Comparison of ENCODE assay signal across 1 cellular context in the genomic region with DNA sequence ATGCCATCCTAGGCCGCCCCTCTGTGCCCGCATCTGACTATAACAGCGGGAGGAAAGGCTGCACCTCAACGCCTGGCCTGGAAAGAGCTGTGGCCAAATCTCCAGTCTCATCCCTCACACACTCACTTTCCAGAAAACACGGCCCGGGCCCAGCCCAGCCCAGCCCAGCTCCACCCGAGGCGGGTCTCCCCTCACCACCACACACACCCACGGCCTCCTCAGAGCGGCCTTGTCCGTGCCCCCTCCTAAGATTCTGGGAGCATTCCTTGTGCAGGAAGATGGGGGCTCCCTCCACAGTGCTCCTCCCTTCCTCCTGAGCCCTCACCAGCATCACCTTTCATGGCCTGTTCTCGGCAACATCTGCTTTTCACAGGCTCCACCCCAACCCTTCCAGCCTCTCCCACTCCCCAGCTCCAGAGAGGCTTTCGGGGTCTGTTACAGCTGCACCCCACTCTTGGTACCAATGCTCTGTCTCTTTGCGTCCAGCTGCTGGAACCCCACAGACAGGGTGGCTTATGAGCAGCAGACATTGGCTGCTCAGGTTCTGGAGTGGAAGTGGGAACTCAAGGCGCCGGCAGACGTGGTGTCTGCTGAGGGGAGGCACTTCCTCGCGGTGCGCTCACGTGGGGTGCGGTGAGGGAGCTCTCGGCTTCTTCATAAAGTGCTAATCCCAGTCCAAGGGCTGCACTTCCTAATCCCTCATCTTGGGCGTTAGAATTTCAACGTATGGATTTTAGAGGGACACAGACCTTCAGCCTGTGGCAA.
TF ChIP-seq lines count a peak whose summit lies in the region.

No MANE protein-coding gene starts in this region.

TF ChIP-seq in K562, 482 proteins besides CTCF, POLR2A, EP300 and RAD21 (continued from another document and continues in another):
- TF ChIP-seq, protein P1, sequence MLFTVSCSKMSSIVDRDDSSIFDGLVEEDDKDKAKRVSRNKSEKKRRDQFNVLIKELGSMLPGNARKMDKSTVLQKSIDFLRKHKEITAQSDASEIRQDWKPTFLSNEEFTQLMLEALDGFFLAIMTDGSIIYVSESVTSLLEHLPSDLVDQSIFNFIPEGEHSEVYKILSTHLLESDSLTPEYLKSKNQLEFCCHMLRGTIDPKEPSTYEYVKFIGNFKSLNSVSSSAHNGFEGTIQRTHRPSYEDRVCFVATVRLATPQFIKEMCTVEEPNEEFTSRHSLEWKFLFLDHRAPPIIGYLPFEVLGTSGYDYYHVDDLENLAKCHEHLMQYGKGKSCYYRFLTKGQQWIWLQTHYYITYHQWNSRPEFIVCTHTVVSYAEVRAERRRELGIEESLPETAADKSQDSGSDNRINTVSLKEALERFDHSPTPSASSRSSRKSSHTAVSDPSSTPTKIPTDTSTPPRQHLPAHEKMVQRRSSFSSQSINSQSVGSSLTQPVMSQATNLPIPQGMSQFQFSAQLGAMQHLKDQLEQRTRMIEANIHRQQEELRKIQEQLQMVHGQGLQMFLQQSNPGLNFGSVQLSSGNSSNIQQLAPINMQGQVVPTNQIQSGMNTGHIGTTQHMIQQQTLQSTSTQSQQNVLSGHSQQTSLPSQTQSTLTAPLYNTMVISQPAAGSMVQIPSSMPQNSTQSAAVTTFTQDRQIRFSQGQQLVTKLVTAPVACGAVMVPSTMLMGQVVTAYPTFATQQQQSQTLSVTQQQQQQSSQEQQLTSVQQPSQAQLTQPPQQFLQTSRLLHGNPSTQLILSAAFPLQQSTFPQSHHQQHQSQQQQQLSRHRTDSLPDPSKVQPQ (CRISPR knock-in tag; IDR thresholded peaks at IDR 0.05; ENCODE audit: borderline replicate concordance), result no peak
- TF ChIP-seq PREB (CRISPR knock-in tag; IDR thresholded peaks at IDR 0.05), result 0 out of 2 replicates have a peak, but pooled peaks have one; percentile 73
- TF ChIP-seq ATF3 (IDR thresholded peaks at IDR 0.05), result no peak
- TF ChIP-seq ATF3 (CRISPR knock-in tag; conservative IDR thresholded peaks at IDR 0.05), result no peak
- 0 out of 2 replicates have a peak, but pooled peaks have one; percentile 40 for TF ChIP-seq ZNF830 (CRISPR knock-in tag; IDR thresholded peaks at IDR 0.05)
- TF ChIP-seq, protein P2, sequence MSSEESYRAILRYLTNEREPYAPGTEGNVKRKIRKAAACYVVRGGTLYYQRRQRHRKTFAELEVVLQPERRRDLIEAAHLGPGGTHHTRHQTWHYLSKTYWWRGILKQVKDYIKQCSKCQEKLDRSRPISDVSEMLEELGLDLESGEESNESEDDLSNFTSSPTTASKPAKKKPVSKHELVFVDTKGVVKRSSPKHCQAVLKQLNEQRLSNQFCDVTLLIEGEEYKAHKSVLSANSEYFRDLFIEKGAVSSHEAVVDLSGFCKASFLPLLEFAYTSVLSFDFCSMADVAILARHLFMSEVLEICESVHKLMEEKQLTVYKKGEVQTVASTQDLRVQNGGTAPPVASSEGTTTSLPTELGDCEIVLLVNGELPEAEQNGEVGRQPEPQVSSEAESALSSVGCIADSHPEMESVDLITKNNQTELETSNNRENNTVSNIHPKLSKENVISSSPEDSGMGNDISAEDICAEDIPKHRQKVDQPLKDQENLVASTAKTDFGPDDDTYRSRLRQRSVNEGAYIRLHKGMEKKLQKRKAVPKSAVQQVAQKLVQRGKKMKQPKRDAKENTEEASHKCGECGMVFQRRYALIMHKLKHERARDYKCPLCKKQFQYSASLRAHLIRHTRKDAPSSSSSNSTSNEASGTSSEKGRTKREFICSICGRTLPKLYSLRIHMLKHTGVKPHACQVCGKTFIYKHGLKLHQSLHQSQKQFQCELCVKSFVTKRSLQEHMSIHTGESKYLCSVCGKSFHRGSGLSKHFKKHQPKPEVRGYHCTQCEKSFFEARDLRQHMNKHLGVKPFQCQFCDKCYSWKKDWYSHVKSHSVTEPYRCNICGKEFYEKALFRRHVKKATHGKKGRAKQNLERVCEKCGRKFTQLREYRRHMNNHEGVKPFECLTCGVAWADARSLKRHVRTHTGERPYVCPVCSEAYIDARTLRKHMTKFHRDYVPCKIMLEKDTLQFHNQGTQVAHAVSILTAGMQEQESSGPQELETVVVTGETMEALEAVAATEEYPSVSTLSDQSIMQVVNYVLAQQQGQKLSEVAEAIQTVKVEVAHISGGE (CRISPR knock-in tag; IDR thresholded peaks at IDR 0.05), result 0 out of 6 replicates have a peak, but pooled peaks of 1 of the 3 experiments have one; percentile 7
- TF ChIP-seq, protein P3, sequence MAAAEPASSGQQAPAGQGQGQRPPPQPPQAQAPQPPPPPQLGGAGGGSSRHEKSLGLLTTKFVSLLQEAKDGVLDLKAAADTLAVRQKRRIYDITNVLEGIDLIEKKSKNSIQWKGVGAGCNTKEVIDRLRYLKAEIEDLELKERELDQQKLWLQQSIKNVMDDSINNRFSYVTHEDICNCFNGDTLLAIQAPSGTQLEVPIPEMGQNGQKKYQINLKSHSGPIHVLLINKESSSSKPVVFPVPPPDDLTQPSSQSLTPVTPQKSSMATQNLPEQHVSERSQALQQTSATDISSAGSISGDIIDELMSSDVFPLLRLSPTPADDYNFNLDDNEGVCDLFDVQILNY (CRISPR knock-in tag; IDR thresholded peaks at IDR 0.05), result peak; percentile 66; the same call in 1 of the 2 replicates
- no peak for TF ChIP-seq XRCC4 (IDR thresholded peaks at IDR 0.05; ENCODE audit: extremely low read depth, insufficient read depth, insufficient read length)
- TF ChIP-seq C11orf30 (IDR thresholded peaks at IDR 0.05; ENCODE audit: low read depth), result no peak
- TF ChIP-seq, protein P4, sequence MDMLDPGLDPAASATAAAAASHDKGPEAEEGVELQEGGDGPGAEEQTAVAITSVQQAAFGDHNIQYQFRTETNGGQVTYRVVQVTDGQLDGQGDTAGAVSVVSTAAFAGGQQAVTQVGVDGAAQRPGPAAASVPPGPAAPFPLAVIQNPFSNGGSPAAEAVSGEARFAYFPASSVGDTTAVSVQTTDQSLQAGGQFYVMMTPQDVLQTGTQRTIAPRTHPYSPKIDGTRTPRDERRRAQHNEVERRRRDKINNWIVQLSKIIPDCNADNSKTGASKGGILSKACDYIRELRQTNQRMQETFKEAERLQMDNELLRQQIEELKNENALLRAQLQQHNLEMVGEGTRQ (CRISPR knock-in tag; IDR thresholded peaks at IDR 0.05), result peak; percentile 44; the same call in 1 of the 2 replicates
- 0 out of 2 replicates have a peak, but pooled peaks have one; percentile 53 for TF ChIP-seq ZBTB26 (CRISPR knock-in tag; IDR thresholded peaks at IDR 0.05)
- TF ChIP-seq KAT2B (IDR thresholded peaks at IDR 0.05; ENCODE audit: low read depth, low read length), result no peak
- TF ChIP-seq USF1 (CRISPR knock-in tag; IDR thresholded peaks at IDR 0.05), result peak; percentile 76
- TF ChIP-seq ZNF707 (CRISPR knock-in tag; conservative IDR thresholded peaks at IDR 0.05), result peak; percentile 98
- TF ChIP-seq ILK (tag; IDR thresholded peaks at IDR 0.05; ENCODE audit: borderline replicate concordance, low read depth), result no peak
- peak; percentile 47; the same call in 1 of the 2 replicates for TF ChIP-seq BCOR (IDR thresholded peaks at IDR 0.05)
- TF ChIP-seq, protein P5, sequence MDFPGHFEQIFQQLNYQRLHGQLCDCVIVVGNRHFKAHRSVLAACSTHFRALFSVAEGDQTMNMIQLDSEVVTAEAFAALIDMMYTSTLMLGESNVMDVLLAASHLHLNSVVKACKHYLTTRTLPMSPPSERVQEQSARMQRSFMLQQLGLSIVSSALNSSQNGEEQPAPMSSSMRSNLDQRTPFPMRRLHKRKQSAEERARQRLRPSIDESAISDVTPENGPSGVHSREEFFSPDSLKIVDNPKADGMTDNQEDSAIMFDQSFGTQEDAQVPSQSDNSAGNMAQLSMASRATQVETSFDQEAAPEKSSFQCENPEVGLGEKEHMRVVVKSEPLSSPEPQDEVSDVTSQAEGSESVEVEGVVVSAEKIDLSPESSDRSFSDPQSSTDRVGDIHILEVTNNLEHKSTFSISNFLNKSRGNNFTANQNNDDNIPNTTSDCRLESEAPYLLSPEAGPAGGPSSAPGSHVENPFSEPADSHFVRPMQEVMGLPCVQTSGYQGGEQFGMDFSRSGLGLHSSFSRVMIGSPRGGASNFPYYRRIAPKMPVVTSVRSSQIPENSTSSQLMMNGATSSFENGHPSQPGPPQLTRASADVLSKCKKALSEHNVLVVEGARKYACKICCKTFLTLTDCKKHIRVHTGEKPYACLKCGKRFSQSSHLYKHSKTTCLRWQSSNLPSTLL (IDR thresholded peaks at IDR 0.05), result no peak
- TF ChIP-seq JUNB (CRISPR knock-in tag; conservative IDR thresholded peaks at IDR 0.05), result no peak
- peak; percentile 7 for TF ChIP-seq SMARCB1 (IDR thresholded peaks at IDR 0.05; ENCODE audit: insufficient read length, low read depth)
- peak; percentile 40; the same call in 1 of the 2 replicates for TF ChIP-seq NFRKB (IDR thresholded peaks at IDR 0.05; ENCODE audit: low read depth)
- no peak for TF ChIP-seq PURB (CRISPR knock-in tag; IDR thresholded peaks at IDR 0.05; ENCODE audit: low read depth)
- no peak for TF ChIP-seq SAFB (IDR thresholded peaks at IDR 0.05; ENCODE audit: borderline replicate concordance, low read depth, low read length)
- TF ChIP-seq YY1 (IDR thresholded peaks at IDR 0.05; ENCODE audit: borderline replicate concordance in 1 of 3, control insufficient read depth in 1 of 3, extremely low read depth in 1 of 3, insufficient read depth in 3 of 3, insufficient read length in 1 of 3, insufficient replicate concordance in 2 of 3, low read depth in 1 of 3, low read length in 2 of 3), result peak in 1 of 3 experiments; percentile 38
- TF ChIP-seq NR2C1 (IDR thresholded peaks at IDR 0.05), result no peak
- TF ChIP-seq NR2C1 (tag; IDR thresholded peaks at IDR 0.05), result no peak
- TF ChIP-seq ZBTB49 (CRISPR knock-in tag; IDR thresholded peaks at IDR 0.05; ENCODE audit: borderline replicate concordance), result 0 out of 2 replicates have a peak, but pooled peaks have one; percentile 42
- TF ChIP-seq ELK3 (CRISPR knock-in tag; IDR thresholded peaks at IDR 0.05), result no peak
- no peak for TF ChIP-seq ZNF444 (CRISPR knock-in tag; IDR thresholded peaks at IDR 0.05)
- no peak for TF ChIP-seq SMARCE1 (IDR thresholded peaks at IDR 0.05)
- no peak for TF ChIP-seq CCNT2 (IDR thresholded peaks at IDR 0.05; ENCODE audit: borderline replicate concordance, extremely low read depth, insufficient read length, low read depth, low read length)
- peak; percentile 56; the same call in 1 of the 2 replicates for TF ChIP-seq CBX1 (IDR thresholded peaks at IDR 0.05; ENCODE audit: low read depth)
- TF ChIP-seq KLF1 (tag; IDR thresholded peaks at IDR 0.05), result 0 out of 2 replicates have a peak, but pooled peaks have one; percentile 19
- TF ChIP-seq KAT7 (CRISPR knock-in tag; IDR thresholded peaks at IDR 0.05; ENCODE audit: borderline replicate concordance), result 0 out of 2 replicates have a peak, but pooled peaks have one; percentile 61
- TF ChIP-seq ADNP (tag; IDR thresholded peaks at IDR 0.05), result peak; percentile 84
- TF ChIP-seq TGIF2 (CRISPR knock-in tag; IDR thresholded peaks at IDR 0.05), result peak; percentile 54; the same call in 1 of the 2 replicates
- peak in 1 of 2 experiments; percentile 82; a peak in 1 of 3 replicates for TF ChIP-seq CBX3 (IDR thresholded peaks at IDR 0.05; ENCODE audit: borderline replicate concordance in 1 of 2, low read length in 2 of 2)
- no peak for TF ChIP-seq NUFIP1 (IDR thresholded peaks at IDR 0.05; ENCODE audit: partially characterized antibody)
- TF ChIP-seq OTX1 (CRISPR knock-in tag; IDR thresholded peaks at IDR 0.05), result 0 out of 2 replicates have a peak, but pooled peaks have one; percentile 14
